In the genomic region with DNA sequence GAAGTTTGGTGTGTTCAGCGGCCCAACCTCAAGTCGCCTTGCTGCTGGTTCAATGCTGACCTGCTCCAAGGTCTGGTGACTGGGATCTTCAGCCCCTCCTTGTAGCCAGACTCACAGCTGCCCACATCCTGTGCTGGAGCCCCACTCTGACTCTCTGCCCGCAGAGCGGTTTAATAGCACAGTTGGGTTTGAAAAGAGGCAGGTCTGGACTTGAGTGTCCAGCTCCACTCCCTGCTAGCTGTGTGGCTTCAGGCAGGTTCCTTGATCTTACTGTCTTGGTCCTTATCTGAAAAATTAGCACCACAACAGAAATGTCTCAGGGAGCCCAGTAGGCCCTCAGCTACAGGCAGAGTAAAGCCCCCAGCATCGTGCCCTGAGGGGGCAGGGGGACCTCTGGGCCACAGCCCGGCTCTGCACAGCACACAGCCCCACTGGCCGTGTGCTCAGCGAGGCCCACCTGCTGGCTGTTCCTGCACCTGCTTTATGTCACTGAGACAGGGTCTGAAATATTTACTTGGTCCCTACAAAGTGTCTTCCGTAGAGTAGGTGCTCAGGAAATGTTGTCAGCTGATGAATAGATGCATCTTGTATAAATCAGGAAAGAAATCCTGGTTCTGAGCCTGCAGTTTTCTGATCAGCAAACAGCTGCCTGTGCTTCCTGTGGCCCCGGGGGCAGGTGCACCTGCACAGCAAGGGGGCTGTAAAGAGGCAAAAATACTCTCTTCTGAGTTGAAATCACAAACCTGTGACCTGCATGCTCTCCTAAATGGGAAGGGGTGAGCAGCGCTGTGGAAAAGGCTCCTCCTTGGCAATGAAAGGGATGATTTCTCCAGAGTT, we compare ENCODE assay signal across 12 cellular contexts.
A peak's percentile ranks its signal among the peaks of the same experiment; 100 is the strongest.
DNase-seq lines count a peak whose midpoint lies in the region; ATAC-seq lines count a peak whose summit lies in the region.
"Had no signal": no experiment of that assay in that cellular context is flagged by ENCODE, and none has a peak within 500 bp of the region (broad histone marks: within the 10 kb centered on the region; RNA-seq: fewer than 3 reads in every experiment).

No MANE protein-coding gene starts in this region.

- ATAC-seq in stimulated activated effector memory CD8-positive, alpha-beta T cell treated with anti-CD3 and anti-CD28 coated beads, Interleukin-12 subunit alpha, Interleukin-12 subunit beta, amount 100 ng/mL, for 72 hours: no peak
- ATAC-seq in GM19324 (IDR thresholded peaks at IDR 0.05; ENCODE audit: low FRiP score, unreplicated experiment): no peak

- H3K27ac ChIP-seq in epithelial cell of prostate: peak overlapping the region; percentile 48
- H3K27ac ChIP-seq: KMS-11, upper lobe of left lung had no signal

- peak overlapping the region; percentile 56 for H3K27ac Mint-ChIP-seq in stimulated activated effector memory CD8-positive, alpha-beta T cell treated with anti-CD3 and anti-CD28 coated beads, Interleukin-12 subunit alpha, Interleukin-12 subunit beta, amount 100 ng/mL, for 72 hours

- DNase-seq in NCI-H2227 (lab: John Stamatoyannopoulos, UW; ENCODE audit: unreplicated experiment) (peak; percentile 6), NCI-H2227 treated with DMSO at 0.1 percent for 48 hours (lab: John Stamatoyannopoulos, UW) (no peak), NCI-H748 (lab: John Stamatoyannopoulos, UW; ENCODE audit: unreplicated experiment) (peak; percentile 78), epithelial cell of prostate (ENCODE audit: low read depth, low spot score) (peak; percentile 62), 8988T (no peak)
- DNase-seq in stimulated activated effector memory CD8-positive, alpha-beta T cell treated with anti-CD3 and anti-CD28 coated beads, Interleukin-12 subunit alpha, Interleukin-12 subunit beta, amount 100 ng/mL, for 72 hours (ENCODE audit: low spot score in 2 of 2): no peak
- no peak for DNase-seq in effector CD4-positive, alpha-beta T cell
- DNase-seq: activated CD4-positive, CD25-positive, alpha-beta regulatory T cell treated with anti-CD3 and anti-CD28 coated beads, Interleukin-2, amount 50 U/mL, for 72 hours; activated naive CD4-positive, alpha-beta T cell treated with Interleukin-2 at 50 U/mL for 16 hours; upper lobe of left lung had no signal

- peaks cover 36% of the 10 kb centered on the region for H3K36me3 Mint-ChIP-seq in stimulated activated effector memory CD8-positive, alpha-beta T cell treated with anti-CD3 and anti-CD28 coated beads, Interleukin-12 subunit alpha, Interleukin-12 subunit beta, amount 100 ng/mL, for 72 hours

- no peaks in the 10 kb centered on the region for H3K9me3 Mint-ChIP-seq in stimulated activated effector memory CD8-positive, alpha-beta T cell treated with anti-CD3 and anti-CD28 coated beads, Interleukin-12 subunit alpha, Interleukin-12 subunit beta, amount 100 ng/mL, for 72 hours

- peaks cover 12% of the 10 kb centered on the region for H3K4me1 Mint-ChIP-seq in stimulated activated effector memory CD8-positive, alpha-beta T cell treated with anti-CD3 and anti-CD28 coated beads, Interleukin-12 subunit alpha, Interleukin-12 subunit beta, amount 100 ng/mL, for 72 hours

- H3K4me3 Mint-ChIP-seq in stimulated activated effector memory CD8-positive, alpha-beta T cell treated with anti-CD3 and anti-CD28 coated beads, Interleukin-12 subunit alpha, Interleukin-12 subunit beta, amount 100 ng/mL, for 72 hours: no peak overlapping the region

Comparison
In these comparisons a context has a peak if more than half of its experiments do, and no peak if none do; other contexts are left out.
1. DNase-seq: peak in NCI-H2227 (single experiment), NCI-H748 (single experiment) and epithelial cell of prostate (single experiment); none in NCI-H2227 treated with DMSO at 0.1 percent for 48 hours (single experiment), stimulated activated effector memory CD8-positive, alpha-beta T cell treated with anti-CD3 and anti-CD28 coated beads, Interleukin-12 subunit alpha, Interleukin-12 subunit beta, amount 100 ng/mL, for 72 hours (0 of 2), 8988T (single experiment) and effector CD4-positive, alpha-beta T cell (single experiment).